ENCODE assay signal across 28 cellular contexts in genomic region chr1:239260779-239261286, GRCh38.
"Had no signal": no experiment of that assay in that cellular context is flagged by ENCODE, and none has a peak within 500 bp of the region (broad histone marks: within the 10 kb centered on the region; RNA-seq: fewer than 3 reads in every experiment).

No MANE protein-coding gene starts in this region.

- H3K9ac ChIP-seq: neural progenitor cell, parathyroid adenoma had no signal

- H3K27ac ChIP-seq: dorsolateral prefrontal cortex, epithelial cell of prostate, esophagus muscularis mucosa, foreskin keratinocyte, gastroesophageal sphincter, heart left ventricle, hepatocyte, neural progenitor cell, parathyroid adenoma, right lobe of liver, stomach, thyroid gland, vagina had no signal

- H3K9me3 ChIP-seq: right lobe of liver, thyroid gland, vagina had no signal

- H3K4me1 ChIP-seq: esophagus muscularis mucosa, foreskin keratinocyte, gastroesophageal sphincter, heart left ventricle, neural progenitor cell, parathyroid adenoma, right lobe of liver, stomach, thyroid gland, vagina had no signal

- H3K36me3 ChIP-seq: esophagus muscularis mucosa, gastroesophageal sphincter, heart left ventricle, neural progenitor cell, right lobe of liver, stomach, thyroid gland, vagina had no signal

- H3K4me2 ChIP-seq: hepatocyte, neural progenitor cell, smooth muscle cell had no signal

- H3K4me1 Mint-ChIP-seq: memory B cell; naive thymus-derived CD4-positive, alpha-beta T cell; nephron; neural progenitor cell; stimulated activated effector memory CD8-positive, alpha-beta T cell treated with anti-CD3 and anti-CD28 coated beads, Interleukin-12 subunit alpha, Interleukin-12 subunit beta, amount 100 ng/mL, for 72 hours had no signal

- H2AFZ ChIP-seq: hepatocyte, neural progenitor cell, parathyroid adenoma had no signal

- H3K36me3 Mint-ChIP-seq: memory B cell; neural progenitor cell; stimulated activated effector memory CD8-positive, alpha-beta T cell treated with anti-CD3 and anti-CD28 coated beads, Interleukin-12 subunit alpha, Interleukin-12 subunit beta, amount 100 ng/mL, for 72 hours had no signal

- DNase-seq: dorsolateral prefrontal cortex; effector CD4-positive, alpha-beta T cell; heart left ventricle; kidney; naive thymus-derived CD4-positive, alpha-beta T cell; right lobe of liver; stimulated activated CD4-positive, alpha-beta T cell treated with anti-CD3 and anti-CD28 coated beads, Interleukin-12 subunit alpha, Interleukin-12 subunit beta, amount 100 ng/mL, for 4 hours; stimulated activated CD4-positive, alpha-beta T cell treated with anti-CD3 and anti-CD28 coated beads, Interleukin-1b, Interleukin-23, amount 100 ng/mL, for 48 hours; stimulated activated CD4-positive, alpha-beta T cell treated with anti-CD3 and anti-CD28 coated beads, Interleukin-4, amount 100 ng/mL, for 1 hour; stimulated activated naive CD4-positive, alpha-beta T cell treated with Interleukin-2 at 50 U/mL for 16 hours; stomach; thyroid gland had no signal

- H3K79me2 ChIP-seq: hepatocyte, parathyroid adenoma had no signal

- H3K27ac Mint-ChIP-seq: memory B cell; mesothelial cell of epicardium; naive thymus-derived CD4-positive, alpha-beta T cell; nephron; neural progenitor cell; progenitor cell of endocrine pancreas; stimulated activated effector memory CD8-positive, alpha-beta T cell treated with anti-CD3 and anti-CD28 coated beads, Interleukin-12 subunit alpha, Interleukin-12 subunit beta, amount 100 ng/mL, for 72 hours had no signal

- H3K4me3 ChIP-seq: dorsolateral prefrontal cortex, esophagus muscularis mucosa, gastroesophageal sphincter, heart left ventricle, hepatocyte, lung, neural progenitor cell, right lobe of liver, smooth muscle cell, stomach, thyroid gland, vagina had no signal

- H3K27me3 Mint-ChIP-seq: memory B cell, progenitor cell of endocrine pancreas had no signal

- ATAC-seq: foreskin keratinocyte; gastroesophageal sphincter; heart left ventricle; left lobe of liver; naive thymus-derived CD4-positive, alpha-beta T cell; right lobe of liver; stimulated activated effector memory CD8-positive, alpha-beta T cell treated with anti-CD3 and anti-CD28 coated beads, Interleukin-12 subunit alpha, Interleukin-12 subunit beta, amount 100 ng/mL, for 72 hours had no signal

- H3K27me3 ChIP-seq: esophagus muscularis mucosa, foreskin keratinocyte, gastroesophageal sphincter, heart left ventricle, hepatocyte, neural progenitor cell, right lobe of liver, stomach, thyroid gland, vagina had no signal

- H3K4me3 Mint-ChIP-seq: memory B cell; mesothelial cell of epicardium; naive thymus-derived CD4-positive, alpha-beta T cell; nephron; neural progenitor cell; stimulated activated effector memory CD8-positive, alpha-beta T cell treated with anti-CD3 and anti-CD28 coated beads, Interleukin-12 subunit alpha, Interleukin-12 subunit beta, amount 100 ng/mL, for 72 hours had no signal
